11 cellular contexts compared by ENCODE assay signal in the genomic region with DNA sequence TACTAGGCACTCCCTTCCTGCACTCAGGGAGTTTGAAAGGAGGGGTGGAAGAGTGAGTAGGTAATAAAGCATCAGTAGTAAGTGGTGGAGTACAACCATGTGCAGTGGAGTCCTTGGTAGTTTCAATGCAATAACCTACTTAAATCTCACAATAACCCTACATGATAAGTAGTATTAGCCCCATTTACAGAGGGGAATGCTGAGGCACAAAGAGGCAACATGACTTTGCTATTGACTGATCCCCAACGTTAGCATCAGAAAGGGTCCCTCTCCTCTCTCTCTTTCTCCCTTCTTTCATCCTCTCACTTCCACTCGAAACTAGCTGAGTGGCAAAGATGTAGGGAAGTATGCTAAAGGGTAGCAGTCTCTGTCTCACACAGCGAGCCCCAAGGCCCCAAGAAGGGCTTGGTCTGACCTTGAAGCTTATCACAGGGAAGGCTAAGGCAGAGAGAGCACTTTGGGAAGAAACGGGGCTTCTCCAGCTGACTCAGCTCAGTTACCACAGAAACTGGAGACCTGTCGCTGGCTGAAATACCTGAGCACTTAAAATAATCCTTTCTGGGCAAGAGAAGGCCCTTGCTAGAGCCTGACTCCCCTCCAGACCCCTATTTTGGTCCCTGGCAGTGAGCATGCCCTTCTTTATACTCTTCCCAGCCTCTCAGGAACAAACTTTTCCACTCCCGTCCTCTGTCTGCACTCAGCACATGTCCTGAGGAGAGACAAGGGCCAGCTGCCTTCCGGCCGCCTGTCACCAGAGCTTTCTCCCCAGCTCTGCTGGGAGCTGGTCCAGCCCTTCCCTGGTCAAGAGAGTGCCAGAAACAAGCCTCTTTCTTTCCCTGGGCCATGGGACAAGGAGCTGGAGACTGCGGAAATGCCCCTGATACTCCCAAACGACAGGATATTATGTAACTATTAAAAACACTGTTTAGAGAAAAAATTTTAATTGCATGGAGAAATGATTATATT. TPM values are rescaled to one million over a fixed set of nuclear protein-coding genes. Genes with fewer than 3 reads are reported as not detected.
DNase-seq lines count a peak whose midpoint lies in the region; ATAC-seq lines count a peak whose summit lies in the region.
"Had no signal": no experiment of that assay in that cellular context is flagged by ENCODE, and none has a peak within 500 bp of the region (broad histone marks: within the 10 kb centered on the region; RNA-seq: fewer than 3 reads in every experiment).

No MANE protein-coding gene starts in this region.

- DNase-seq in MV-4-11 (lab: John Stamatoyannopoulos, UW) (peak; percentile 28), left lobe of liver (ENCODE audit: low spot score) (peak; percentile 60), Kasumi-1 (lab: John Stamatoyannopoulos, UW) (no peak)
- no peak for DNase-seq in stimulated activated CD4-positive, alpha-beta T cell treated with anti-CD3 and anti-CD28 coated beads, Interleukin-4, amount 100 ng/mL, for 4 hours
- no peak for DNase-seq in activated naive CD4-positive, alpha-beta T cell treated with anti-CD3 and anti-CD28 coated beads for 36 hours
- DNase-seq: activated naive CD8-positive, alpha-beta T cell treated with anti-CD3 and anti-CD28 coated beads, Interleukin-2, amount 50 U/mL, for 24 hours; CD4-positive, alpha-beta T cell; stimulated activated CD4-positive, alpha-beta T cell treated with anti-CD3 and anti-CD28 coated beads, Interleukin-2, amount 100 ng/mL, for 24 hours had no signal

- peaks cover 65 to 69% (median 68%) of the 10 kb centered on the region in 3 donors for H3K4me1 ChIP-seq in skeletal muscle tissue (ENCODE audit: control insufficient read depth in 3 of 3, insufficient read depth in 3 of 3, low read length in 3 of 3)

- no peaks in the 10 kb centered on the region for H3K36me3 ChIP-seq in skeletal muscle tissue (ENCODE audit: control insufficient read depth in 3 of 3, insufficient read depth in 3 of 3, low read length in 3 of 3)

- H3K27ac Mint-ChIP-seq in dendritic cell treated with granulocyte-macrophage colony-stimulating factor and Interleukin-4, amounts not matched to agents 40 ng/mL and 50 ng/mL, for 4 days, result peak overlapping the region; percentile 46
- H3K27ac Mint-ChIP-seq in activated naive CD4-positive, alpha-beta T cell treated with anti-CD3 and anti-CD28 coated beads for 36 hours, result no peak overlapping the region
- H3K27ac Mint-ChIP-seq: activated naive CD8-positive, alpha-beta T cell treated with anti-CD3 and anti-CD28 coated beads, Interleukin-2, amount 50 U/mL, for 24 hours; CD4-positive, alpha-beta T cell had no signal

- peak overlapping the region in 1 of 3 donors; percentile 39 for H3K4me3 ChIP-seq in skeletal muscle tissue (ENCODE audit: low read length in 3 of 3)

- no peaks in the 10 kb centered on the region for H3K9me3 ChIP-seq in skeletal muscle tissue (ENCODE audit: control insufficient read depth in 3 of 3, low read length in 3 of 3)

- H3K9me3 Mint-ChIP-seq in dendritic cell treated with granulocyte-macrophage colony-stimulating factor and Interleukin-4, amounts not matched to agents 40 ng/mL and 50 ng/mL, for 4 days, result no peaks in the 10 kb centered on the region
- H3K9me3 Mint-ChIP-seq in activated naive CD4-positive, alpha-beta T cell treated with anti-CD3 and anti-CD28 coated beads for 36 hours, result no peaks in the 10 kb centered on the region
- H3K9me3 Mint-ChIP-seq: activated naive CD8-positive, alpha-beta T cell treated with anti-CD3 and anti-CD28 coated beads, Interleukin-2, amount 50 U/mL, for 24 hours; CD4-positive, alpha-beta T cell had no signal

- no peaks in the 10 kb centered on the region for H3K27me3 ChIP-seq in skeletal muscle tissue (ENCODE audit: control insufficient read depth in 3 of 3, insufficient read depth in 3 of 3, low read length in 3 of 3)

- peak overlapping the region; percentile 94 for H3K27ac ChIP-seq in skeletal muscle tissue (ENCODE audit: low read depth, low read length)

- peak; percentile 72 for ATAC-seq in left lobe of liver
- ATAC-seq in HG03565 (IDR thresholded peaks at IDR 0.05; ENCODE audit: unreplicated experiment), result no peak
- ATAC-seq: activated naive CD8-positive, alpha-beta T cell treated with anti-CD3 and anti-CD28 coated beads, Interleukin-2, amount 50 U/mL, for 24 hours had no signal

- H3K4me3 Mint-ChIP-seq in dendritic cell treated with granulocyte-macrophage colony-stimulating factor and Interleukin-4, amounts not matched to agents 40 ng/mL and 50 ng/mL, for 4 days, result no peak overlapping the region
- no peak overlapping the region for H3K4me3 Mint-ChIP-seq in activated naive CD4-positive, alpha-beta T cell treated with anti-CD3 and anti-CD28 coated beads for 36 hours
- H3K4me3 Mint-ChIP-seq: activated naive CD8-positive, alpha-beta T cell treated with anti-CD3 and anti-CD28 coated beads, Interleukin-2, amount 50 U/mL, for 24 hours; CD4-positive, alpha-beta T cell had no signal

- peaks cover 31% of the 10 kb centered on the region for H3K4me1 Mint-ChIP-seq in dendritic cell treated with granulocyte-macrophage colony-stimulating factor and Interleukin-4, amounts not matched to agents 40 ng/mL and 50 ng/mL, for 4 days (ENCODE audit: low read depth)
- H3K4me1 Mint-ChIP-seq in activated naive CD4-positive, alpha-beta T cell treated with anti-CD3 and anti-CD28 coated beads for 36 hours (ENCODE audit: low read depth), result no peaks in the 10 kb centered on the region

- intact Hi-C loops in dendritic cell treated with granulocyte-macrophage colony-stimulating factor and Interleukin-4, amounts not matched to agents 40 ng/mL and 50 ng/mL, for 4 days (cut with micrococcal nuclease), result no loop called here
- intact Hi-C loops in activated naive CD4-positive, alpha-beta T cell treated with anti-CD3 and anti-CD28 coated beads for 36 hours (cut with micrococcal nuclease), result no loop called here

- CTCF ChIA-PET in activated naive CD4-positive, alpha-beta T cell treated with anti-CD3 and anti-CD28 coated beads for 36 hours (lab: Charles Lee), result interaction anchor here (0.6 to 1.5 kb wide), 3 partner anchors 14 to 128 kb away, joined by 3 to 4 read pairs (median 4); no protein-coding TSS in a partner anchor

- H3K27me3 Mint-ChIP-seq in dendritic cell treated with granulocyte-macrophage colony-stimulating factor and Interleukin-4, amounts not matched to agents 40 ng/mL and 50 ng/mL, for 4 days, result peaks cover 30% of the 10 kb centered on the region
- H3K27me3 Mint-ChIP-seq in activated naive CD4-positive, alpha-beta T cell treated with anti-CD3 and anti-CD28 coated beads for 36 hours (ENCODE audit: low read depth), result no peaks in the 10 kb centered on the region
- H3K27me3 Mint-ChIP-seq: CD4-positive, alpha-beta T cell had no signal

- H3K9ac ChIP-seq in skeletal muscle tissue (ENCODE audit: low read depth in 1 of 3, low read length in 3 of 3), result peak overlapping the region; percentile 34 to 76 (median 69)

- no peaks in the 10 kb centered on the region for H3K36me3 Mint-ChIP-seq in dendritic cell treated with granulocyte-macrophage colony-stimulating factor and Interleukin-4, amounts not matched to agents 40 ng/mL and 50 ng/mL, for 4 days (ENCODE audit: low read depth)
- no peaks in the 10 kb centered on the region for H3K36me3 Mint-ChIP-seq in activated naive CD4-positive, alpha-beta T cell treated with anti-CD3 and anti-CD28 coated beads for 36 hours (ENCODE audit: low read depth)

RNA-seq across cellular contexts. Expression of a gene that starts 10.7 kb away (rescaled TPM):
- 7.8 TPM for total RNA-seq in left lobe of liver
- total RNA-seq in skeletal muscle tissue, result 0.52 TPM
- total RNA-seq in activated naive CD4-positive, alpha-beta T cell treated with anti-CD3 and anti-CD28 coated beads for 36 hours, result 10 to 100 TPM; 11.8 to 13.0 TPM

RNA-seq across cellular contexts. Expression of a gene that starts 33.7 kb away (rescaled TPM):
- total RNA-seq in left lobe of liver, result 75.0 TPM
- total RNA-seq in skeletal muscle tissue, result 78.8 TPM
- total RNA-seq in activated naive CD4-positive, alpha-beta T cell treated with anti-CD3 and anti-CD28 coated beads for 36 hours, result 100 to 1,000 TPM; 138 to 139 TPM

RNA-seq across cellular contexts. Expression of a gene that starts 58.0 kb away (rescaled TPM):
- total RNA-seq in left lobe of liver, result 0.13 TPM
- not detected for total RNA-seq in skeletal muscle tissue
- 1 to 10 TPM; 2.4 to 2.8 TPM for total RNA-seq in activated naive CD4-positive, alpha-beta T cell treated with anti-CD3 and anti-CD28 coated beads for 36 hours
- total RNA-seq: CD4-positive, alpha-beta T cell had no signal

Comparison
In these comparisons a context has a peak if more than half of its experiments do, and no peak if none do; other contexts are left out.
1. DNase-seq: peak in MV-4-11 (single experiment) and left lobe of liver (single experiment); none in Kasumi-1 (0 of 2), stimulated activated CD4-positive, alpha-beta T cell treated with anti-CD3 and anti-CD28 coated beads, Interleukin-4, amount 100 ng/mL, for 4 hours (0 of 2) and activated naive CD4-positive, alpha-beta T cell treated with anti-CD3 and anti-CD28 coated beads for 36 hours (single experiment).